20 cellular contexts compared by ENCODE assay signal in the genomic region with DNA sequence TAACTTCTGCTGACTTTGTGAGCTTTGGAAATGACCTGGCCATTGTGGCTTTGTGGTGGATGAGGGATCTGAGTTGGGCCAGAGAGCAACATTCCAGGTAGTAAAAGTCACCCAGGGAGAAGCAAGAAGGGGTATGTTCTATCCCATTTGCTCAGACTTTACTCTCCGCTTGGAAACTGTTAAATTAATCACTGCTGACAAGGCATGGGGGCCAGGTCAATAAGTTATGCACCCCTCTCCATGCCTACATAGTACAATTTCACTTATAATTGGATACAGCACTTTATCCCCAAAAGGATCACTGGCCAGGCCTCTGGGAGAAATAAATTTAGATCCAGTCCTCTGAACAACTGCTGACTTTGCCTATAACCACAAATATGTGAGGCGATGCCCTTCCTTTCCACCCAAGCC.
DNase-seq lines count a peak whose midpoint lies in the region; ATAC-seq and TF ChIP-seq lines count a peak whose summit lies in the region.
"Had no signal": no experiment of that assay in that cellular context is flagged by ENCODE, and none has a peak within 500 bp of the region (broad histone marks: within the 10 kb centered on the region; RNA-seq: fewer than 3 reads in every experiment).

No MANE protein-coding gene starts in this region.

- intact Hi-C loops in CD14-positive monocyte (cut with micrococcal nuclease) = no loop called here

- peak; percentile 49 for DNase-seq in HK-2 (ENCODE audit: unreplicated experiment)
- DNase-seq in SW480 (ENCODE audit: low spot score) = peak; percentile 5
- peak; percentile 80 for DNase-seq in glomerular visceral epithelial cell (ENCODE audit: extremely low spot score)
- peak; percentile 94 for DNase-seq in retinal pigment epithelial cell (ENCODE audit: low read depth)
- no peak for DNase-seq in cortex of kidney (lab: John Stamatoyannopoulos, UW)
- no peak for DNase-seq in NCI-H69 (lab: John Stamatoyannopoulos, UW)
- no peak for DNase-seq in CD14-positive monocyte (ENCODE audit: low spot score)
- no peak for DNase-seq in activated naive CD8-positive, alpha-beta T cell treated with anti-CD3 and anti-CD28 coated beads, Interleukin-2, amount 50 U/mL, for 24 hours
- DNase-seq: colonic mucosa; DMS79 treated with DMSO at 0.1 percent for 48 hours; GOT3; NCI-H1105; NCI-H2081; sigmoid colon; stimulated activated naive CD4-positive, alpha-beta T cell treated with Interleukin-2 at 50 U/mL for 16 hours; SW 1271 had no signal

- TF ChIP-seq CTCF in retinal pigment epithelial cell (conservative IDR thresholded peaks at IDR 0.05; ENCODE audit: low read depth, low read length) (no peak), CD14-positive monocyte (IDR thresholded peaks at IDR 0.05) (no peak)

- no peaks in the 10 kb centered on the region for H3K4me1 Mint-ChIP-seq in CD14-positive monocyte
- H3K4me1 Mint-ChIP-seq in activated naive CD8-positive, alpha-beta T cell treated with anti-CD3 and anti-CD28 coated beads, Interleukin-2, amount 50 U/mL, for 24 hours = no peaks in the 10 kb centered on the region
- H3K4me1 Mint-ChIP-seq: activated CD4-positive, alpha-beta T cell treated with anti-CD3 and anti-CD28 coated beads, Interleukin-2, amount 10 ng/mL, durations not matched to agents 24 days and 14 days had no signal

- H3K9me3 Mint-ChIP-seq in CD14-positive monocyte = peaks cover 0 to 5% (median 2%) of the 10 kb centered on the region in 7 donors
- peaks cover 5% of the 10 kb centered on the region for H3K9me3 Mint-ChIP-seq in activated naive CD8-positive, alpha-beta T cell treated with anti-CD3 and anti-CD28 coated beads, Interleukin-2, amount 50 U/mL, for 24 hours
- H3K9me3 Mint-ChIP-seq: activated CD4-positive, alpha-beta T cell treated with anti-CD3 and anti-CD28 coated beads, Interleukin-2, amount 10 ng/mL, durations not matched to agents 24 days and 14 days had no signal

- H3K4me3 Mint-ChIP-seq in CD14-positive monocyte = no peak overlapping the region
- no peak overlapping the region for H3K4me3 Mint-ChIP-seq in activated naive CD8-positive, alpha-beta T cell treated with anti-CD3 and anti-CD28 coated beads, Interleukin-2, amount 50 U/mL, for 24 hours
- H3K4me3 Mint-ChIP-seq: activated CD4-positive, alpha-beta T cell treated with anti-CD3 and anti-CD28 coated beads, Interleukin-2, amount 10 ng/mL, durations not matched to agents 24 days and 14 days; brain had no signal

- H3K36me3 Mint-ChIP-seq in CD14-positive monocyte = no peaks in the 10 kb centered on the region
- no peaks in the 10 kb centered on the region for H3K36me3 Mint-ChIP-seq in activated naive CD8-positive, alpha-beta T cell treated with anti-CD3 and anti-CD28 coated beads, Interleukin-2, amount 50 U/mL, for 24 hours (ENCODE audit: low read depth)
- H3K36me3 Mint-ChIP-seq: brain had no signal

- no peak for ATAC-seq in activated naive CD8-positive, alpha-beta T cell treated with anti-CD3 and anti-CD28 coated beads, Interleukin-2, amount 50 U/mL, for 24 hours
- ATAC-seq: activated naive CD4-positive, alpha-beta T cell treated with anti-CD3 and anti-CD28 coated beads, Interleukin-2, amount 50 U/mL, for 72 hours had no signal

- no peak overlapping the region for H3K4me3 ChIP-seq in retinal pigment epithelial cell (ENCODE audit: low read length)
- H3K4me3 ChIP-seq: colonic mucosa, sigmoid colon, tibial nerve had no signal

- no peak overlapping the region for H3K27ac Mint-ChIP-seq in CD14-positive monocyte
- H3K27ac Mint-ChIP-seq in activated naive CD8-positive, alpha-beta T cell treated with anti-CD3 and anti-CD28 coated beads, Interleukin-2, amount 50 U/mL, for 24 hours = no peak overlapping the region
- H3K27ac Mint-ChIP-seq: activated CD4-positive, alpha-beta T cell treated with anti-CD3 and anti-CD28 coated beads, Interleukin-2, amount 10 ng/mL, durations not matched to agents 24 days and 14 days; activated naive CD4-positive, alpha-beta T cell treated with anti-CD3 and anti-CD28 coated beads, Interleukin-2, amount 50 U/mL, for 72 hours had no signal

- no peaks in the 10 kb centered on the region for H3K27me3 Mint-ChIP-seq in CD14-positive monocyte (ENCODE audit: low read depth in 3 of 3)
- peaks cover 5% of the 10 kb centered on the region for H3K27me3 Mint-ChIP-seq in activated naive CD8-positive, alpha-beta T cell treated with anti-CD3 and anti-CD28 coated beads, Interleukin-2, amount 50 U/mL, for 24 hours
- H3K27me3 Mint-ChIP-seq: activated CD4-positive, alpha-beta T cell treated with anti-CD3 and anti-CD28 coated beads, Interleukin-2, amount 10 ng/mL, durations not matched to agents 24 days and 14 days had no signal

Comparison
In these comparisons a context has a peak if more than half of its experiments do, and no peak if none do; other contexts are left out.
1. DNase-seq: peak in HK-2 (single experiment), SW480 (single experiment), glomerular visceral epithelial cell (single experiment) and retinal pigment epithelial cell (single experiment); none in cortex of kidney (single experiment), NCI-H69 (single experiment), CD14-positive monocyte (single experiment) and activated naive CD8-positive, alpha-beta T cell treated with anti-CD3 and anti-CD28 coated beads, Interleukin-2, amount 50 U/mL, for 24 hours (single experiment).